8 cellular contexts compared by ENCODE assay signal in the genomic region with DNA sequence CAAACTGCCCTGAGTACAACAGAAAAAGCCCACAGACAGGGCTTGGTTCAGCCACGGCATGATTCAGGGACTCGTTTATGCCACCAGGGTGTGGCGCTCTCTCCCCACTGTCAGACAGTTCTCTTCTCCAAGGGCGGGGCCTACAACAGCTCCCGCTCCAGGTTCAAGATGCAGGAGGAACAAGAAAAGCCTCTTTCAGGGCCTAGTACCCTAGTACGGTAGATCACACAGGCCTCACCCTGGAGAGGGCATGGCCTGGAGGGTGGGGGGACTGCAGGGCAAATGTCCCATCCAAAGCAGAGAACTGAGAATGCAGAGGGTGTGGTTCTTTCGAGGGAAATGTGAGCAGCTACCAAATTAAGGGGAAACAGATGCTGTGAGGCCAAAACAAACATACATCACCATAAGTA. TPM values are rescaled to one million over a fixed set of nuclear protein-coding genes. Genes with fewer than 3 reads are reported as not detected.
DNase-seq lines count a peak whose midpoint lies in the region; TF ChIP-seq lines count a peak whose summit lies in the region.

No MANE protein-coding gene starts in this region.

- H3K9me3 ChIP-seq in osteoblast (ENCODE audit: low read depth, low read length): no peaks in the 10 kb centered on the region

- TF ChIP-seq CTCF in osteoblast (IDR thresholded peaks at IDR 0.05; ENCODE audit: extremely low read depth, low read depth, low read length): peak; percentile 58
- TF ChIP-seq CTCF in coronary artery (IDR thresholded peaks at IDR 0.05): no peak

- H3K27me3 ChIP-seq in osteoblast (ENCODE audit: insufficient read depth, low read length): no peaks in the 10 kb centered on the region

- H3K4me1 ChIP-seq in osteoblast (ENCODE audit: insufficient read depth, low read length): peaks cover 3% of the 10 kb centered on the region

- H2AFZ ChIP-seq in osteoblast (ENCODE audit: low read length): no peak overlapping the region

- H3K79me2 ChIP-seq in osteoblast (ENCODE audit: insufficient read depth, low read length): peaks cover 41% of the 10 kb centered on the region

- no peak overlapping the region for H3K27ac ChIP-seq in osteoblast (ENCODE audit: low read depth, low read length)
- H3K27ac ChIP-seq in coronary artery: no peak overlapping the region

- H3K36me3 ChIP-seq in osteoblast (ENCODE audit: insufficient read depth, low read length): peaks cover 36% of the 10 kb centered on the region

- H3K4me3 ChIP-seq in osteoblast (ENCODE audit: insufficient read depth, low read length) (no peak overlapping the region), coronary artery (no peak overlapping the region)

- H3K4me2 ChIP-seq in osteoblast (ENCODE audit: insufficient read depth, low read length): no peak overlapping the region

- DNase-seq in NCI-H1417 (lab: John Stamatoyannopoulos, UW) (peak in 2 of 3 experiments; percentile 21 to 60), NCI-H1417 treated with DMSO at 0.1 percent for 48 hours (lab: John Stamatoyannopoulos, UW) (no peak), NCI-H460 (ENCODE audit: extremely low read depth, low read depth) (peak; percentile 61), fibroblast of gingiva (ENCODE audit: low read depth) (peak; percentile 60), osteoblast (ENCODE audit: insufficient read length, low spot score, missing footprints) (no peak), DMS79 (lab: John Stamatoyannopoulos, UW) (no peak), coronary artery (ENCODE audit: low spot score) (no peak)
- DNase-seq in activated CD8-positive, alpha-beta memory T cell treated with anti-CD3 and anti-CD28 coated beads, Interleukin-2, amount 50 U/mL, for 48 hours: peak; percentile 59

- H4K20me1 ChIP-seq in osteoblast (ENCODE audit: insufficient read depth, low read length): peaks cover 11% of the 10 kb centered on the region

RNA-seq across cellular contexts. Expression of gene MESD, which starts 12.0 kb away (rescaled TPM):
- 18.6 and 19.7 TPM in 2 replicates for total RNA-seq in NCI-H460 (2014; rRNA removed; shearing (Covaris generic))
- 13.5 and 15.0 TPM in 2 replicates for polyA plus RNA-seq in NCI-H460 (2014; cell fraction: nucleus; rRNA removed)
- 16.6 and 18.6 TPM in 2 replicates for total RNA-seq in osteoblast

RNA-seq across cellular contexts. Expression of gene TLNRD1, which starts 23.1 kb away (rescaled TPM):
- 10.0 and 14.9 TPM in 2 replicates for total RNA-seq in NCI-H460 (2014; rRNA removed; shearing (Covaris generic))
- polyA plus RNA-seq in NCI-H460 (2014; cell fraction: nucleus; rRNA removed): 19.3 and 19.4 TPM in 2 replicates
- total RNA-seq in osteoblast: 7.1 and 7.6 TPM in 2 replicates

Comparison
In these comparisons a context has a peak if more than half of its experiments do, and no peak if none do; other contexts are left out.
1. DNase-seq: peak in NCI-H1417 (2 of 3), NCI-H460 (single experiment), activated CD8-positive, alpha-beta memory T cell treated with anti-CD3 and anti-CD28 coated beads, Interleukin-2, amount 50 U/mL, for 48 hours (single experiment) and fibroblast of gingiva (single experiment); none in NCI-H1417 treated with DMSO at 0.1 percent for 48 hours (single experiment), osteoblast (single experiment), DMS79 (single experiment) and coronary artery (single experiment).